ENCODE assay signal across 2 cellular contexts in the genomic region with DNA sequence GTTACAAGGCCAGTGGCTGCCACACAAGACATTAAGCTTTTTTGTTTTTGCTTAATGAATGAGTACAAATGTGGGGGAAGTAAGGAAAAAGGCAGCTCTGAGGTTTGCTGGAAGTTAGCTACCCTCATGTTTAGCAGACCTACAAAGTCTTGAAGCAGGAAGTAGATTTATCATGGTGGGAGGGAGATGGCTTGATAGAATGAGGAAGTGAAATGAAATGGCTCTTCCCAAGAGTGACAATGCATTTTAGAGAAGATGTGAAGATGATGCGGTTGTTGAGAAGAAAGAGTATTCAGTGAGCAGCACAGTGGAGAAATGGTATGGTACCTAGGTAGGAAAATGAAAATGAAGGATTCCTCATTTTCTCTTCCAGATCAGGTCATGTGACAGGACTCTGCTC.
TF ChIP-seq lines count a peak whose summit lies in the region.

No MANE protein-coding gene starts in this region.

TF ChIP-seq in SK-N-SH, 30 proteins besides CTCF, POLR2A, EP300 and RAD21 (continued from another document):
- TF ChIP-seq, protein P1, sequence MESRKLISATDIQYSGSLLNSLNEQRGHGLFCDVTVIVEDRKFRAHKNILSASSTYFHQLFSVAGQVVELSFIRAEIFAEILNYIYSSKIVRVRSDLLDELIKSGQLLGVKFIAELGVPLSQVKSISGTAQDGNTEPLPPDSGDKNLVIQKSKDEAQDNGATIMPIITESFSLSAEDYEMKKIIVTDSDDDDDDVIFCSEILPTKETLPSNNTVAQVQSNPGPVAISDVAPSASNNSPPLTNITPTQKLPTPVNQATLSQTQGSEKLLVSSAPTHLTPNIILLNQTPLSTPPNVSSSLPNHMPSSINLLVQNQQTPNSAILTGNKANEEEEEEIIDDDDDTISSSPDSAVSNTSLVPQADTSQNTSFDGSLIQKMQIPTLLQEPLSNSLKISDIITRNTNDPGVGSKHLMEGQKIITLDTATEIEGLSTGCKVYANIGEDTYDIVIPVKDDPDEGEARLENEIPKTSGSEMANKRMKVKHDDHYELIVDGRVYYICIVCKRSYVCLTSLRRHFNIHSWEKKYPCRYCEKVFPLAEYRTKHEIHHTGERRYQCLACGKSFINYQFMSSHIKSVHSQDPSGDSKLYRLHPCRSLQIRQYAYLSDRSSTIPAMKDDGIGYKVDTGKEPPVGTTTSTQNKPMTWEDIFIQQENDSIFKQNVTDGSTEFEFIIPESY (IDR thresholded peaks at IDR 0.05; ENCODE audit: borderline replicate concordance, low read depth) = no peak
- TF ChIP-seq TCF12 (IDR thresholded peaks at IDR 0.05) = no peak
- no peak for TF ChIP-seq TAF1 (IDR thresholded peaks at IDR 0.05; ENCODE audit: borderline replicate concordance, low read depth, low read length)
- TF ChIP-seq CHD2 (IDR thresholded peaks at IDR 0.05; ENCODE audit: low read length, partially characterized antibody) = no peak
- TF ChIP-seq FOXJ3 (CRISPR knock-in tag; IDR thresholded peaks at IDR 0.05) = no peak
- TF ChIP-seq, protein P2, sequence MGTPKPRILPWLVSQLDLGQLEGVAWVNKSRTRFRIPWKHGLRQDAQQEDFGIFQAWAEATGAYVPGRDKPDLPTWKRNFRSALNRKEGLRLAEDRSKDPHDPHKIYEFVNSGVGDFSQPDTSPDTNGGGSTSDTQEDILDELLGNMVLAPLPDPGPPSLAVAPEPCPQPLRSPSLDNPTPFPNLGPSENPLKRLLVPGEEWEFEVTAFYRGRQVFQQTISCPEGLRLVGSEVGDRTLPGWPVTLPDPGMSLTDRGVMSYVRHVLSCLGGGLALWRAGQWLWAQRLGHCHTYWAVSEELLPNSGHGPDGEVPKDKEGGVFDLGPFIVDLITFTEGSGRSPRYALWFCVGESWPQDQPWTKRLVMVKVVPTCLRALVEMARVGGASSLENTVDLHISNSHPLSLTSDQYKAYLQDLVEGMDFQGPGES (IDR thresholded peaks at IDR 0.05; ENCODE audit: low read depth, low read length) = no peak
- TF ChIP-seq GABPA (IDR thresholded peaks at IDR 0.05; ENCODE audit: low read depth) = no peak
- no peak for TF ChIP-seq RFX5 (IDR thresholded peaks at IDR 0.05; ENCODE audit: low read length)
- no peak for TF ChIP-seq MXI1 (IDR thresholded peaks at IDR 0.05; ENCODE audit: low read depth, low read length)
- TF ChIP-seq RCOR1 (IDR thresholded peaks at IDR 0.05; ENCODE audit: low read length) = no peak
- TF ChIP-seq, protein P3, sequence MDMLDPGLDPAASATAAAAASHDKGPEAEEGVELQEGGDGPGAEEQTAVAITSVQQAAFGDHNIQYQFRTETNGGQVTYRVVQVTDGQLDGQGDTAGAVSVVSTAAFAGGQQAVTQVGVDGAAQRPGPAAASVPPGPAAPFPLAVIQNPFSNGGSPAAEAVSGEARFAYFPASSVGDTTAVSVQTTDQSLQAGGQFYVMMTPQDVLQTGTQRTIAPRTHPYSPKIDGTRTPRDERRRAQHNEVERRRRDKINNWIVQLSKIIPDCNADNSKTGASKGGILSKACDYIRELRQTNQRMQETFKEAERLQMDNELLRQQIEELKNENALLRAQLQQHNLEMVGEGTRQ (IDR thresholded peaks at IDR 0.05; ENCODE audit: borderline replicate concordance, low read depth, low read length) = no peak

TF ChIP-seq in SK-N-SH treated with all-trans-retinoic acid at 6 μM for 48 hours, 23 proteins besides CTCF, POLR2A, EP300 and RAD21 (continued from another document):
- TF ChIP-seq ISL1 (CRISPR knock-in tag; IDR thresholded peaks at IDR 0.05) = no peak
- no peak for TF ChIP-seq RARB (CRISPR knock-in tag; IDR thresholded peaks at IDR 0.05)
- TF ChIP-seq ZFP3 (CRISPR knock-in tag; IDR thresholded peaks at IDR 0.05) = no peak
- TF ChIP-seq ZFP30 (CRISPR knock-in tag; IDR thresholded peaks at IDR 0.05) = no peak
- TF ChIP-seq, protein P4, sequence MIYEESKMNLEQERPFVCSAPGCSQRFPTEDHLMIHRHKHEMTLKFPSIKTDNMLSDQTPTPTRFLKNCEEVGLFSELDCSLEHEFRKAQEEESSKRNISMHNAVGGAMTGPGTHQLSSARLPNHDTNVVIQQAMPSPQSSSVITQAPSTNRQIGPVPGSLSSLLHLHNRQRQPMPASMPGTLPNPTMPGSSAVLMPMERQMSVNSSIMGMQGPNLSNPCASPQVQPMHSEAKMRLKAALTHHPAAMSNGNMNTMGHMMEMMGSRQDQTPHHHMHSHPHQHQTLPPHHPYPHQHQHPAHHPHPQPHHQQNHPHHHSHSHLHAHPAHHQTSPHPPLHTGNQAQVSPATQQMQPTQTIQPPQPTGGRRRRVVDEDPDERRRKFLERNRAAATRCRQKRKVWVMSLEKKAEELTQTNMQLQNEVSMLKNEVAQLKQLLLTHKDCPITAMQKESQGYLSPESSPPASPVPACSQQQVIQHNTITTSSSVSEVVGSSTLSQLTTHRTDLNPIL (CRISPR knock-in tag; IDR thresholded peaks at IDR 0.05; ENCODE audit: low read depth) = no peak
